ENCODE assay signal across 12 cellular contexts in genomic region chr10:5380395-5380794, GRCh38. TPM values are rescaled to one million over a fixed set of nuclear protein-coding genes. Genes with fewer than 3 reads are reported as not detected.
"Had no signal": no experiment of that assay in that cellular context is flagged by ENCODE, and none has a peak within 500 bp of the region (broad histone marks: within the 10 kb centered on the region; RNA-seq: fewer than 3 reads in every experiment).

No MANE protein-coding gene starts in this region.

RNA-seq across cellular contexts. Expression of gene UCN3, which starts 15.6 kb away (rescaled TPM):
- total RNA-seq: subcutaneous adipose tissue, suprapubic skin, temporal lobe, testis, thoracic aorta, thyroid gland, tibial nerve, ureter, urinary bladder, uterus, vagina had no signal
- polyA plus RNA-seq: urinary bladder had no signal

RNA-seq across cellular contexts. Expression of gene TUBAL3, which starts 24.2 kb away (rescaled TPM):
- total RNA-seq: temporal lobe, thoracic aorta, upper lobe of right lung, ureter, uterus, vagina had no signal
